22 cellular contexts compared by ENCODE assay signal in genomic region chr12:79857675-79858074, GRCh38.
"Had no signal": no experiment of that assay in that cellular context is flagged by ENCODE, and none has a peak within 500 bp of the region (broad histone marks: within the 10 kb centered on the region; RNA-seq: fewer than 3 reads in every experiment).

No MANE protein-coding gene starts in this region.

- H3K9me3 ChIP-seq: SK-N-SH had no signal

- H3K27ac ChIP-seq: KMS-11 had no signal

- H3K27ac Mint-ChIP-seq: IgD-negative memory B cell had no signal

- FAIRE-seq: HepG2, K562, RCC 7860 had no signal

- H3K9ac ChIP-seq: KMS-11, SK-N-SH had no signal

- DNase-seq: Kasumi-1, MM.1S, NCI-H1092 treated with DMSO at 0.1 percent for 48 hours, NCI-H1436, NCI-H187, NCI-H2029, NCI-H2081 treated with DMSO at 0.1 percent for 48 hours, NCI-H2171, NCI-H226, NCI-H446, NCI-H510A, NCI-H524 treated with DMSO at 0.1 percent for 48 hours, NCI-H69, NCI-H774, Right ventricle myocardium superior, RPMI8226, SK-N-SH had no signal

- H3K4me2 ChIP-seq: KMS-11, SK-N-SH had no signal

- H3K27me3 Mint-ChIP-seq: IgD-negative memory B cell had no signal

- H3K4me3 ChIP-seq: K562 had no signal

- H3K9me3 Mint-ChIP-seq: IgD-negative memory B cell had no signal

- ATAC-seq: HepG2, K562 had no signal

- H3K4me3 Mint-ChIP-seq: IgD-negative memory B cell had no signal
